Comparison of ENCODE assay signal across 1 cellular context in genomic region chr5:137833463-137833862, GRCh38.
A peak's percentile ranks its signal among the peaks of the same experiment; 100 is the strongest.
TF ChIP-seq lines count a peak whose summit lies in the region.

No MANE protein-coding gene starts in this region.

TF ChIP-seq in K562, 482 proteins besides CTCF, POLR2A, EP300 and RAD21:
- TF ChIP-seq, protein P1, sequence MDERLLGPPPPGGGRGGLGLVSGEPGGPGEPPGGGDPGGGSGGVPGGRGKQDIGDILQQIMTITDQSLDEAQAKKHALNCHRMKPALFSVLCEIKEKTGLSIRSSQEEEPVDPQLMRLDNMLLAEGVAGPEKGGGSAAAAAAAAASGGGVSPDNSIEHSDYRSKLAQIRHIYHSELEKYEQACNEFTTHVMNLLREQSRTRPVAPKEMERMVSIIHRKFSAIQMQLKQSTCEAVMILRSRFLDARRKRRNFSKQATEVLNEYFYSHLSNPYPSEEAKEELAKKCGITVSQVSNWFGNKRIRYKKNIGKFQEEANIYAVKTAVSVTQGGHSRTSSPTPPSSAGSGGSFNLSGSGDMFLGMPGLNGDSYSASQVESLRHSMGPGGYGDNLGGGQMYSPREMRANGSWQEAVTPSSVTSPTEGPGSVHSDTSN (CRISPR knock-in tag; IDR thresholded peaks at IDR 0.05; ENCODE audit: low read depth), result no peak
- TF ChIP-seq, protein P1 (tag; conservative IDR thresholded peaks at IDR 0.05; ENCODE audit: low read depth), result peak; percentile 92
- TF ChIP-seq PRMT5 (CRISPR knock-in tag; IDR thresholded peaks at IDR 0.05) (no peak), HMG20A (CRISPR knock-in tag; conservative IDR thresholded peaks at IDR 0.05) (no peak), ZNF384 (IDR thresholded peaks at IDR 0.05; ENCODE audit: low read depth, low read length) (peak; percentile 46), TEAD4 (IDR thresholded peaks at IDR 0.05; ENCODE audit: low read length) (peak; percentile 26; the same call in 1 of the 2 replicates), TEAD4 (CRISPR knock-in tag; IDR thresholded peaks at IDR 0.05; ENCODE audit: borderline replicate concordance) (no peak), MEIS2 (IDR thresholded peaks at IDR 0.05; ENCODE audit: partially characterized antibody) (peak; percentile 96), ZNF764 (CRISPR knock-in tag; IDR thresholded peaks at IDR 0.05; ENCODE audit: low read depth) (no peak), JUN (IDR thresholded peaks at IDR 0.05; ENCODE audit: borderline replicate concordance, low read depth, low read length) (peak; percentile 84), JUN (CRISPR knock-in tag; IDR thresholded peaks at IDR 0.05; ENCODE audit: borderline replicate concordance) (no peak), NONO (IDR thresholded peaks at IDR 0.05; ENCODE audit: low read depth in 2 of 2, low read length in 1 of 2) (no peak), SMARCE1 (IDR thresholded peaks at IDR 0.05) (peak; percentile 83; the same call in 1 of the 2 replicates), CAMTA2 (CRISPR knock-in tag; conservative IDR thresholded peaks at IDR 0.05) (no peak), CTBP1 (IDR thresholded peaks at IDR 0.05; ENCODE audit: borderline replicate concordance) (peak; percentile 54; the same call in 1 of the 2 replicates), FOSL1 (tag; conservative IDR thresholded peaks at IDR 0.05) (peak; percentile 88), FOS (IDR thresholded peaks at IDR 0.05; ENCODE audit: extremely low read depth, insufficient read length) (peak; percentile 16), DPF2 (IDR thresholded peaks at IDR 0.05) (peak; percentile 71; the same call in 1 of the 2 replicates), MAFG (tag; conservative IDR thresholded peaks at IDR 0.05) (peak; percentile 50; the same call in 1 of the 2 replicates), NFE2 (IDR thresholded peaks at IDR 0.05; ENCODE audit: low read depth) (peak; percentile 79), U2AF1 (optimal IDR thresholded peaks at IDR 0.05; ENCODE audit: low read depth, low read length) (no peak), ZEB2 (IDR thresholded peaks at IDR 0.05) (0 out of 2 replicates have a peak, but pooled peaks have one; percentile 31), ESRRA (IDR thresholded peaks at IDR 0.05; ENCODE audit: borderline replicate concordance, low read depth) (peak; percentile 86), C11orf30 (IDR thresholded peaks at IDR 0.05; ENCODE audit: low read depth) (peak; percentile 60; the same call in 1 of the 2 replicates), MECOM (CRISPR knock-in tag; IDR thresholded peaks at IDR 0.05) (peak; percentile 77), ZNF316 (IDR thresholded peaks at IDR 0.05) (peak; percentile 36), BACH1 (tag; IDR thresholded peaks at IDR 0.05) (peak; percentile 83), RCOR1 (IDR thresholded peaks at IDR 0.05; ENCODE audit: borderline replicate concordance in 1 of 2, low read depth in 2 of 2, low read length in 2 of 2) (0 out of 4 replicates have a peak, but pooled peaks of 1 of the 2 experiments have one; percentile 25), ATF7 (IDR thresholded peaks at IDR 0.05) (0 out of 2 replicates have a peak, but pooled peaks have one; percentile 26), MAFF (IDR thresholded peaks at IDR 0.05; ENCODE audit: low read length) (peak; percentile 48; the same call in 1 of the 2 replicates), ARID1B (IDR thresholded peaks at IDR 0.05) (peak; percentile 63; the same call in 1 of the 2 replicates), SMARCA4 (IDR thresholded peaks at IDR 0.05) (peak; percentile 67; the same call in 1 of the 2 replicates), SMARCC2 (IDR thresholded peaks at IDR 0.05; ENCODE audit: low read depth) (peak; percentile 34; the same call in 1 of the 2 replicates), ZNF766 (CRISPR knock-in tag; conservative IDR thresholded peaks at IDR 0.05) (0 out of 2 replicates have a peak, but pooled peaks have one; percentile 35), FOXA3 (CRISPR knock-in tag; conservative IDR thresholded peaks at IDR 0.05 in 1 of 2, IDR thresholded peaks at IDR 0.05 in 1 of 2) (peak; percentile 34 to 96; a peak in 3 of 4 replicates), ETS2 (tag; IDR thresholded peaks at IDR 0.05; ENCODE audit: borderline replicate concordance, poor library complexity, severe bottlenecking) (no peak), XRCC4 (IDR thresholded peaks at IDR 0.05; ENCODE audit: extremely low read depth, insufficient read depth, insufficient read length) (no peak), LEF1 (IDR thresholded peaks at IDR 0.05) (0 out of 2 replicates have a peak, but pooled peaks have one; percentile 18), JUND (IDR thresholded peaks at IDR 0.05; ENCODE audit: borderline replicate concordance, low read depth, low read length) (peak; percentile 85), JUND (tag; IDR thresholded peaks at IDR 0.05; ENCODE audit: borderline replicate concordance, low read depth, low read length) (peak; percentile 91)
- TF ChIP-seq, protein P2, sequence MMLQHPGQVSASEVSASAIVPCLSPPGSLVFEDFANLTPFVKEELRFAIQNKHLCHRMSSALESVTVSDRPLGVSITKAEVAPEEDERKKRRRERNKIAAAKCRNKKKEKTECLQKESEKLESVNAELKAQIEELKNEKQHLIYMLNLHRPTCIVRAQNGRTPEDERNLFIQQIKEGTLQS (IDR thresholded peaks at IDR 0.05), result peak; percentile 75; the same call in 1 of the 2 replicates
- TF ChIP-seq, protein P2 (CRISPR knock-in tag; conservative IDR thresholded peaks at IDR 0.05), result no peak
- TF ChIP-seq, protein P3, sequence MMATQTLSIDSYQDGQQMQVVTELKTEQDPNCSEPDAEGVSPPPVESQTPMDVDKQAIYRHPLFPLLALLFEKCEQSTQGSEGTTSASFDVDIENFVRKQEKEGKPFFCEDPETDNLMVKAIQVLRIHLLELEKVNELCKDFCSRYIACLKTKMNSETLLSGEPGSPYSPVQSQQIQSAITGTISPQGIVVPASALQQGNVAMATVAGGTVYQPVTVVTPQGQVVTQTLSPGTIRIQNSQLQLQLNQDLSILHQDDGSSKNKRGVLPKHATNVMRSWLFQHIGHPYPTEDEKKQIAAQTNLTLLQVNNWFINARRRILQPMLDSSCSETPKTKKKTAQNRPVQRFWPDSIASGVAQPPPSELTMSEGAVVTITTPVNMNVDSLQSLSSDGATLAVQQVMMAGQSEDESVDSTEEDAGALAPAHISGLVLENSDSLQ (IDR thresholded peaks at IDR 0.05), result peak; percentile 43; the same call in 1 of the 2 replicates
- TF ChIP-seq, protein P4, sequence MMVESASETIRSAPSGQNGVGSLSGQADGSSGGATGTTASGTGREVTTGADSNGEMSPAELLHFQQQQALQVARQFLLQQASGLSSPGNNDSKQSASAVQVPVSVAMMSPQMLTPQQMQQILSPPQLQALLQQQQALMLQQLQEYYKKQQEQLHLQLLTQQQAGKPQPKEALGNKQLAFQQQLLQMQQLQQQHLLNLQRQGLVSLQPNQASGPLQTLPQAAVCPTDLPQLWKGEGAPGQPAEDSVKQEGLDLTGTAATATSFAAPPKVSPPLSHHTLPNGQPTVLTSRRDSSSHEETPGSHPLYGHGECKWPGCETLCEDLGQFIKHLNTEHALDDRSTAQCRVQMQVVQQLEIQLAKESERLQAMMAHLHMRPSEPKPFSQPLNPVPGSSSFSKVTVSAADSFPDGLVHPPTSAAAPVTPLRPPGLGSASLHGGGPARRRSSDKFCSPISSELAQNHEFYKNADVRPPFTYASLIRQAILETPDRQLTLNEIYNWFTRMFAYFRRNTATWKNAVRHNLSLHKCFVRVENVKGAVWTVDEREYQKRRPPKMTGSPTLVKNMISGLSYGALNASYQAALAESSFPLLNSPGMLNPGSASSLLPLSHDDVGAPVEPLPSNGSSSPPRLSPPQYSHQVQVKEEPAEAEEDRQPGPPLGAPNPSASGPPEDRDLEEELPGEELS (CRISPR knock-in tag; IDR thresholded peaks at IDR 0.05; ENCODE audit: borderline replicate concordance), result no peak
